21 cellular contexts compared by ENCODE assay signal in genomic region chr17:34051046-34051445, GRCh38.
"Had no signal": no experiment of that assay in that cellular context is flagged by ENCODE, and none has a peak within 500 bp of the region (broad histone marks: within the 10 kb centered on the region; RNA-seq: fewer than 3 reads in every experiment).

No MANE protein-coding gene starts in this region.

- H3K27ac ChIP-seq: colonic mucosa, esophagus muscularis mucosa, gastroesophageal sphincter, left ventricle myocardium inferior, lower lobe of right lung, neutrophil, sigmoid colon, skin epidermis, thoracic aorta had no signal

- H3K36me3 ChIP-seq: colonic mucosa, esophagus muscularis mucosa, gastroesophageal sphincter, left ventricle myocardium inferior, lower lobe of right lung, neutrophil, sigmoid colon, thoracic aorta had no signal

- H3K9me3 ChIP-seq: colonic mucosa, lower lobe of right lung, neutrophil, sigmoid colon had no signal

- H3K4me3 ChIP-seq: colonic mucosa, esophagus muscularis mucosa, gastroesophageal sphincter, left ventricle myocardium inferior, lower lobe of right lung, sigmoid colon, skin epidermis, thoracic aorta had no signal

- ATAC-seq: gastroesophageal sphincter; lower lobe of right lung; stimulated activated naive B cell treated with anti-CD40 and anti-IgM and Interleukin-4, amounts not matched to agents 10 μg/mL and 1 μg/mL and 100 μg/mL, for 72 hours; stimulated activated naive CD8-positive, alpha-beta T cell treated with anti-CD3 and anti-CD28 coated beads, Interleukin-15, amount 100 ng/mL, for 72 hours had no signal

- DNase-seq: colonic mucosa; dermis blood vessel endothelial cell; foreskin fibroblast; immature natural killer cell; kidney; left cardiac atrium; left ventricle myocardium inferior; lower lobe of right lung; naive B cell; nephron progenitor cell; sigmoid colon; stimulated activated CD4-positive, alpha-beta T cell treated with anti-CD3 and anti-CD28 coated beads, Interleukin-2, amount 100 ng/mL, for 24 hours; stimulated activated CD4-positive, alpha-beta T cell treated with anti-CD3 and anti-CD28 coated beads, Interleukin-4, amount 100 ng/mL, for 4 hours; stimulated activated naive B cell treated with anti-CD40 and anti-IgM and Interleukin-4, amounts not matched to agents 10 μg/mL and 1 μg/mL and 100 μg/mL, for 72 hours; stimulated activated naive CD8-positive, alpha-beta T cell treated with anti-CD3 and anti-CD28 coated beads, Interleukin-15, amount 100 ng/mL, for 72 hours; trophoblast cell had no signal

- H3K27me3 ChIP-seq: colonic mucosa, sigmoid colon had no signal
